ENCODE assay signal across 1 cellular context in the genomic region with DNA sequence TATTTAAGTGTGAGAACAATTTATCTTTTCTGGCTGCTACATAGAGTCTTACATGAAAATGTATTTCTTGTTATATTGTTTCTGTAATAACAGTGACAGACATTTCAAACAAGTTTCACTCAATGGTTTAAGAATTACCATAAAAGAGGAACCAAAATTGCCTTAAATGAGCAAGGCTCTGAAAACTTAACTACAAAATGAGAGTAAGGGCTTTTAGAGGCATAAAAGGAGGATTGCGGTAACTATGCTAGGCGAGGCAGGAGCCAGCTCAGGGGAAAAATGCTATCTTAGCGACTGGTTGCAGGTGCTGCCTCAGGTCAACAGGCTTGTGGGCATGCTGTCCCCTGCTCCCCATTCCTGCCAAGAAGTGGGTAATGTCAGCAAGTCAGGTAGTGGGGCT.
TF ChIP-seq lines count a peak whose summit lies in the region.

No MANE protein-coding gene starts in this region.

TF ChIP-seq in GM23338, 12 proteins besides CTCF, POLR2A, EP300 and RAD21 (continued from another document):
- TF ChIP-seq ZNF462 (CRISPR knock-in tag; IDR thresholded peaks at IDR 0.05), result no peak
- no peak for TF ChIP-seq POLR2AphosphoS5 (IDR thresholded peaks at IDR 0.05; ENCODE audit: low read depth)
- TF ChIP-seq NANOG (IDR thresholded peaks at IDR 0.05; ENCODE audit: borderline replicate concordance), result no peak
